Comparison of ENCODE assay signal across 1 cellular context in the genomic region with DNA sequence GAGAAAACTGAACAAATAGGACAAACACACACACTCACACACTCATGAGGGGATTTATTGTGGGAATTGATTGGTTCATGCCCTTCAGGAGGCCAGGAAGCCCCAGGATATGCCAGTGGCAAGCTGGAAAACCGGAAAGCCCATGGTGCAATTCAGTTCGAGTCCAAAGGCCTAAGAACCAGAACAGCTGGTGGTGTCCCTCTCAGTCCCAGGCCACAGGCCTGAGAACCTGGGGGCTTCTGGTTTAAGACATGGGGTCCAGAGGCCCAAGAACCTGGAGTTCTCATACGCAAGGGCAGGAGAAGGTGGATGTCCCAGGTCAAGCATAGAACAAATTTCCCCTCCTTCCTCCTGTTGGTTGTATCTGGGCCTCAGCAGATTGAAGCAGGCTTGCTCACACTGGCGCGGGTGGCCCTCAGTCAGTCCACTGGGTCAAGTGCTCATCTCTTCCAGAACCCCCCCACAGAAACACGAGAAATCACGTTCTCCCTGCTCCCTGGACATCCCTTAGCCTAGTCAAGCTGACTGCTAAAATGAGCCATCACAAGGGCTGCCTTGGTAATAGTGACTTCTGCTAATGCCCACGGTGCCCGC.
TF ChIP-seq lines count a peak whose summit lies in the region.

No MANE protein-coding gene starts in this region.

TF ChIP-seq in IMR-90, 13 proteins besides CTCF, POLR2A, EP300 and RAD21:
- TF ChIP-seq CEBPB (IDR thresholded peaks at IDR 0.05; ENCODE audit: low read depth, low read length) (no peak), SMC3 (IDR thresholded peaks at IDR 0.05; ENCODE audit: low read depth, low read length) (no peak), BHLHE40 (IDR thresholded peaks at IDR 0.05; ENCODE audit: low read depth, low read length) (no peak), RFX5 (IDR thresholded peaks at IDR 0.05; ENCODE audit: low read depth, low read length) (no peak), RCOR1 (IDR thresholded peaks at IDR 0.05; ENCODE audit: insufficient replicate concordance, low read length) (no peak), NFE2L2 (IDR thresholded peaks at IDR 0.05; ENCODE audit: low read depth, low read length) (no peak), FOS (IDR thresholded peaks at IDR 0.05; ENCODE audit: low read depth, low read length) (no peak), MAFK (IDR thresholded peaks at IDR 0.05; ENCODE audit: low read depth, low read length) (no peak), CHD1 (IDR thresholded peaks at IDR 0.05; ENCODE audit: low read depth, low read length) (no peak), MXI1 (IDR thresholded peaks at IDR 0.05; ENCODE audit: borderline replicate concordance, low read depth, low read length) (no peak), MAZ (IDR thresholded peaks at IDR 0.05; ENCODE audit: borderline replicate concordance, low read depth, low read length) (no peak)
- TF ChIP-seq, protein P1, sequence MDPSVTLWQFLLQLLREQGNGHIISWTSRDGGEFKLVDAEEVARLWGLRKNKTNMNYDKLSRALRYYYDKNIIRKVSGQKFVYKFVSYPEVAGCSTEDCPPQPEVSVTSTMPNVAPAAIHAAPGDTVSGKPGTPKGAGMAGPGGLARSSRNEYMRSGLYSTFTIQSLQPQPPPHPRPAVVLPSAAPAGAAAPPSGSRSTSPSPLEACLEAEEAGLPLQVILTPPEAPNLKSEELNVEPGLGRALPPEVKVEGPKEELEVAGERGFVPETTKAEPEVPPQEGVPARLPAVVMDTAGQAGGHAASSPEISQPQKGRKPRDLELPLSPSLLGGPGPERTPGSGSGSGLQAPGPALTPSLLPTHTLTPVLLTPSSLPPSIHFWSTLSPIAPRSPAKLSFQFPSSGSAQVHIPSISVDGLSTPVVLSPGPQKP (IDR thresholded peaks at IDR 0.05; ENCODE audit: borderline replicate concordance, low read depth, low read length), result no peak
- TF ChIP-seq, protein P2, sequence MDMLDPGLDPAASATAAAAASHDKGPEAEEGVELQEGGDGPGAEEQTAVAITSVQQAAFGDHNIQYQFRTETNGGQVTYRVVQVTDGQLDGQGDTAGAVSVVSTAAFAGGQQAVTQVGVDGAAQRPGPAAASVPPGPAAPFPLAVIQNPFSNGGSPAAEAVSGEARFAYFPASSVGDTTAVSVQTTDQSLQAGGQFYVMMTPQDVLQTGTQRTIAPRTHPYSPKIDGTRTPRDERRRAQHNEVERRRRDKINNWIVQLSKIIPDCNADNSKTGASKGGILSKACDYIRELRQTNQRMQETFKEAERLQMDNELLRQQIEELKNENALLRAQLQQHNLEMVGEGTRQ (IDR thresholded peaks at IDR 0.05; ENCODE audit: low read depth, low read length), result no peak
